9 cellular contexts compared by ENCODE assay signal in genomic region chr2:234880551-234881211, GRCh38.
DNase-seq lines count a peak whose midpoint lies in the region; ATAC-seq lines count a peak whose summit lies in the region.
"Had no signal": no experiment of that assay in that cellular context is flagged by ENCODE, and none has a peak within 500 bp of the region (broad histone marks: within the 10 kb centered on the region; RNA-seq: fewer than 3 reads in every experiment).

No MANE protein-coding gene starts in this region.

- H3K27ac Mint-ChIP-seq in stimulated activated naive CD8-positive, alpha-beta T cell treated with anti-CD3 and anti-CD28 coated beads, Interleukin-15, amount 100 ng/mL, for 72 hours: peak overlapping the region; percentile 42 to 65
- H3K27ac Mint-ChIP-seq: memory B cell had no signal

- ATAC-seq in Right ventricle myocardium superior (ENCODE audit: poor library complexity) (peak; percentile 18), left ventricle myocardium superior (no peak), GM18520 (IDR thresholded peaks at IDR 0.05; ENCODE audit: unreplicated experiment) (no peak)
- ATAC-seq in stimulated activated naive CD8-positive, alpha-beta T cell treated with anti-CD3 and anti-CD28 coated beads, Interleukin-15, amount 100 ng/mL, for 72 hours: peak; percentile 89

- intact Hi-C loops in Right ventricle myocardium superior (cut with DNase I) (no loop called here), left ventricle myocardium superior (cut with micrococcal nuclease) (no loop called here)

- peaks cover 8 to 9% of the 10 kb centered on the region in 2 donors for H3K9me3 Mint-ChIP-seq in stimulated activated naive CD8-positive, alpha-beta T cell treated with anti-CD3 and anti-CD28 coated beads, Interleukin-15, amount 100 ng/mL, for 72 hours

- no peaks in the 10 kb centered on the region for H3K4me1 Mint-ChIP-seq in stimulated activated naive CD8-positive, alpha-beta T cell treated with anti-CD3 and anti-CD28 coated beads, Interleukin-15, amount 100 ng/mL, for 72 hours

- DNase-seq in Right ventricle myocardium superior: no peak
- DNase-seq in left ventricle myocardium superior: no peak
- DNase-seq in SHP77 treated with DMSO at 0.1 percent for 48 hours (lab: John Stamatoyannopoulos, UW): peak; percentile 8
- DNase-seq in fibroblast of the conjunctiva (ENCODE audit: low read depth): peak; percentile 59
- peak in 1 of 2 donors; percentile 17 for DNase-seq in stimulated activated naive CD8-positive, alpha-beta T cell treated with anti-CD3 and anti-CD28 coated beads, Interleukin-15, amount 100 ng/mL, for 72 hours
- DNase-seq in NCI-H446 (lab: John Stamatoyannopoulos, UW): no peak
- DNase-seq in effector CD4-positive, alpha-beta T cell: no peak

- no peak overlapping the region for H3K4me3 Mint-ChIP-seq in stimulated activated naive CD8-positive, alpha-beta T cell treated with anti-CD3 and anti-CD28 coated beads, Interleukin-15, amount 100 ng/mL, for 72 hours
- H3K4me3 Mint-ChIP-seq: memory B cell had no signal

- H3K27me3 Mint-ChIP-seq in stimulated activated naive CD8-positive, alpha-beta T cell treated with anti-CD3 and anti-CD28 coated beads, Interleukin-15, amount 100 ng/mL, for 72 hours: peaks cover 30% of the 10 kb centered on the region

Comparison
In these comparisons a context has a peak if more than half of its experiments do, and no peak if none do; other contexts are left out.
1. ATAC-seq: peak in Right ventricle myocardium superior (single experiment) and stimulated activated naive CD8-positive, alpha-beta T cell treated with anti-CD3 and anti-CD28 coated beads, Interleukin-15, amount 100 ng/mL, for 72 hours (single experiment); none in left ventricle myocardium superior (single experiment) and GM18520 (single experiment).
2. DNase-seq: peak in SHP77 treated with DMSO at 0.1 percent for 48 hours (single experiment) and fibroblast of the conjunctiva (single experiment); none in Right ventricle myocardium superior (single experiment), left ventricle myocardium superior (single experiment), NCI-H446 (0 of 2) and effector CD4-positive, alpha-beta T cell (single experiment).